Comparison of ENCODE assay signal across 8 cellular contexts in the genomic region with DNA sequence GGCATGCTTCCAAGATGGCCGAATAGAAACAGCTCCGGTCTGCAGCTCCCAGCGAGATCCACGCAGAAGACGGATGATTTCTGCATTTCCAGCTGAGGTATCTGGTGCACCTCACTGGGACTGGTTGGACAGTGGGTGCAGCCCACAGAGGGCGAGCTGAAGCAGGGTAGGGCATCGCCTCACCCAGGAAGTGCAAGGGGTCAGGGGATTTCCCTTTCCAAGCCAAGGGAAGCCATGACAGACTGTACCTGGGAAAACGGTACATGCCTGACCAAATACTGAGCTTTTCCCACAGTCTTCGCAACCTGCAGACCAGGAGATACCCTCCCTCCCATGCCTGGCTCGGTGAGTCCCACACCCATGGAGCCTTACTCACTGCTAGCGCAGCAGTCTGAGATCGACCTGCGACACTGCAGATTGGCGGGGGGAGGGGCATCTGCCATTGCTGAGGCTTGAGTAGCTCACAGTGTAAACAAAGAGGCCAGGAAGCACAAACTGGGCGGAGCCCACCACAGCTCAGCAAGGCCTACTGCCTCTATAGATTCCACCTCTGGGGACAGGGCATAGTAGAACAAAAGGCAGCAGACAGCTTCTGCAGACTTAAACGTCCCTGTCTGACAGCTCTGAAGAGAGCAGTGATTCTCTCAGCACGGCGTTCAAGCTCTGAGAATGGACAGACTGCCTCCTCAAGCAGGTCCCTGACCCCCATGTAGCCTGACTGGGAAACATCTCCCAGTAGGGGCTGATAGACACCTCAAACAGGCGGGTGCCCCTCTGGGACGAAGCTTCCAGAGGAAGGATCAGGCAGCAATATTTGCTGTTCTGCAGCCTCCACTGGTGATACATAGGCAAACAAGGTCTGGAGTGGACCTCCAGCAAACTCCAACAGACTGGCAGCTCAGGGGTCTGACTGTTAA. TPM values are rescaled to one million over a fixed set of nuclear protein-coding genes. Genes with fewer than 3 reads are reported as not detected.
A peak's percentile ranks its signal among the peaks of the same experiment; 100 is the strongest.
DNase-seq lines count a peak whose midpoint lies in the region; ATAC-seq, FAIRE-seq and TF ChIP-seq lines count a peak whose summit lies in the region.
"Not testable (repeated sequence)": the region's sequence is repeated elsewhere in the genome, so short reads cannot be mapped to it uniquely, and the experiment has no call there.

No MANE protein-coding gene starts in this region.

- not testable (repeated sequence) for H2BK120ac ChIP-seq in mesendoderm (ENCODE audit: low read depth, low read length)

- peak; percentile 87 for DNase-seq in DMS53 treated with DMSO at 0.1 percent for 48 hours (lab: John Stamatoyannopoulos, UW; ENCODE audit: unreplicated experiment)
- peak; percentile 42 to 84 (median 69) for DNase-seq in NCI-H1417 (lab: John Stamatoyannopoulos, UW)
- peak; percentile 54 for DNase-seq in NCI-H510A (lab: John Stamatoyannopoulos, UW)
- peak in 1 of 2 experiments; percentile 21 for DNase-seq in SJCRH30
- DNase-seq in activated naive CD4-positive, alpha-beta T cell treated with anti-CD3 and anti-CD28 coated beads, Interleukin-2, amount 10 ng/mL, durations not matched to agents 7 days and 5 days: peak; percentile 22
- DNase-seq in heart right ventricle: peak; percentile 10 to 16
- DNase-seq in mesendoderm: peak; percentile 55
- not testable (repeated sequence) for DNase-seq in urothelium cell line (ENCODE audit: low spot score)

- WGBS in heart right ventricle, 2 donors: 77 to 80% methylated on average over 20 of the region's 20 CpGs
- no CpG with 5 or more reads among the region's 20 CpGs for WGBS in mesendoderm (ENCODE audit: extremely low coverage, insufficient coverage, low lambda C conversion rate)

- H3K18ac ChIP-seq in mesendoderm (ENCODE audit: low read length): not testable (repeated sequence)

- not testable (repeated sequence) for H3K27me3 ChIP-seq in SJCRH30; heart right ventricle; mesendoderm (ENCODE audit: insufficient read depth, low read length, poor library complexity)

- H3K9me3 Mint-ChIP-seq in activated naive CD4-positive, alpha-beta T cell treated with anti-CD3 and anti-CD28 coated beads, Interleukin-2, amount 10 ng/mL, durations not matched to agents 7 days and 5 days: not testable (repeated sequence)

- H3K27ac ChIP-seq in SJCRH30; heart right ventricle; mesendoderm (ENCODE audit: low read depth, low read length): not testable (repeated sequence)

- not testable (repeated sequence) for H2AK5ac ChIP-seq in mesendoderm (ENCODE audit: low read length)

- H4K8ac ChIP-seq in mesendoderm (ENCODE audit: low read depth, low read length): not testable (repeated sequence)

- peak; percentile 32 for FAIRE-seq in urothelium cell line (lab: Jason Lieb, UNC)

- not testable (repeated sequence) for H3K23ac ChIP-seq in mesendoderm (ENCODE audit: low read length)

- not testable (repeated sequence) for H3K79me1 ChIP-seq in mesendoderm (ENCODE audit: low read length)

- H3K9ac ChIP-seq in mesendoderm (ENCODE audit: low read length): not testable (repeated sequence)

- H3K56ac ChIP-seq in mesendoderm (ENCODE audit: low read length): peak overlapping the region; percentile 67

- not testable (repeated sequence) for TF ChIP-seq CTCF in heart right ventricle (IDR thresholded peaks at IDR 0.05)

- H3K27me3 Mint-ChIP-seq in activated naive CD4-positive, alpha-beta T cell treated with anti-CD3 and anti-CD28 coated beads, Interleukin-2, amount 10 ng/mL, durations not matched to agents 7 days and 5 days: not testable (repeated sequence)

- not testable (repeated sequence) for H3K4me1 ChIP-seq in SJCRH30; heart right ventricle; mesendoderm (ENCODE audit: control insufficient read depth, low read depth, low read length)

- H2BK5ac ChIP-seq in mesendoderm (ENCODE audit: low read length): not testable (repeated sequence)

- H3K36me3 ChIP-seq in SJCRH30; heart right ventricle; mesendoderm (ENCODE audit: control insufficient read depth, insufficient read depth, low read length): not testable (repeated sequence)

- H2BK15ac ChIP-seq in mesendoderm (replicated peaks; ENCODE audit: low read depth): not testable (repeated sequence)

- not testable (repeated sequence) for H3K79me2 ChIP-seq in mesendoderm (ENCODE audit: control insufficient read depth, insufficient read depth, low read length)

- ATAC-seq in heart right ventricle: not testable (repeated sequence)

- H3K36me3 Mint-ChIP-seq in activated naive CD4-positive, alpha-beta T cell treated with anti-CD3 and anti-CD28 coated beads, Interleukin-2, amount 10 ng/mL, durations not matched to agents 7 days and 5 days: not testable (repeated sequence)

- H3K9me3 ChIP-seq in SJCRH30 (replicated peaks): not testable (repeated sequence)
- peaks cover 0 to 15% (median 0%) of the 10 kb centered on the region in 11 donors for H3K9me3 ChIP-seq in heart right ventricle

- H4K5ac ChIP-seq in mesendoderm (ENCODE audit: low read length): not testable (repeated sequence)

- H3K4me1 Mint-ChIP-seq in activated naive CD4-positive, alpha-beta T cell treated with anti-CD3 and anti-CD28 coated beads, Interleukin-2, amount 10 ng/mL, durations not matched to agents 7 days and 5 days: not testable (repeated sequence)

- H3K4me3 ChIP-seq in SJCRH30: peak overlapping the region; percentile 39
- not testable (repeated sequence) for H3K4me3 ChIP-seq in heart right ventricle; mesendoderm (ENCODE audit: low read length)

- not testable (repeated sequence) for H3K4ac ChIP-seq in mesendoderm (ENCODE audit: low read depth, low read length)

- H3K27ac Mint-ChIP-seq in activated naive CD4-positive, alpha-beta T cell treated with anti-CD3 and anti-CD28 coated beads, Interleukin-2, amount 10 ng/mL, durations not matched to agents 7 days and 5 days: not testable (repeated sequence)

- H3K4me3 Mint-ChIP-seq in activated naive CD4-positive, alpha-beta T cell treated with anti-CD3 and anti-CD28 coated beads, Interleukin-2, amount 10 ng/mL, durations not matched to agents 7 days and 5 days: not testable (repeated sequence)

- CTCF ChIA-PET in activated naive CD4-positive, alpha-beta T cell treated with anti-CD3 and anti-CD28 coated beads, Interleukin-2, amount 10 ng/mL, durations not matched to agents 7 days and 5 days (lab: Charles Lee): interaction anchor here (1.0 kb wide), 1 partner anchor 11 kb away, joined by 3 read pairs; no protein-coding TSS in a partner anchor

- H3K4me2 ChIP-seq in mesendoderm (ENCODE audit: low read length): not testable (repeated sequence)

- intact Hi-C loops in heart right ventricle (cut with DNase I): not testable (repeated sequence)

RNA-seq across cellular contexts. Expression of gene FBXL13, which starts 36.5 kb away (rescaled TPM):
- total RNA-seq in SJCRH30 (2014; rRNA removed; shearing (Covaris generic)): 0.75 and 0.76 TPM in 2 replicates
- total RNA-seq in heart right ventricle: under 1 TPM; 0.28 to 0.87 (median 0.45) TPM
- under 1 TPM in 1 of 2 donors, not detected in 1; 0.12 TPM for polyA plus RNA-seq in heart right ventricle
- 1.4 TPM for polyA plus RNA-seq in mesendoderm (2013, experiment 1 of 2)
- polyA plus RNA-seq in mesendoderm (2013, experiment 2 of 2): 1.8 TPM

RNA-seq across cellular contexts. Expression of gene ARMC10, which starts 36.9 kb away (rescaled TPM):
- 27.4 and 31.2 TPM in 2 replicates for total RNA-seq in SJCRH30 (2014; rRNA removed; shearing (Covaris generic))
- total RNA-seq in heart right ventricle: 10 to 100 TPM; 16.2 to 31.2 (median 23.6) TPM
- polyA plus RNA-seq in heart right ventricle: 10 to 100 TPM in 1 of 2 donors, 1 to 10 TPM in 1; 9.9 to 21.9 TPM
- 26.5 TPM for polyA plus RNA-seq in mesendoderm (2013, experiment 1 of 2)
- 27.7 TPM for polyA plus RNA-seq in mesendoderm (2013, experiment 2 of 2)
